In the genomic region with DNA sequence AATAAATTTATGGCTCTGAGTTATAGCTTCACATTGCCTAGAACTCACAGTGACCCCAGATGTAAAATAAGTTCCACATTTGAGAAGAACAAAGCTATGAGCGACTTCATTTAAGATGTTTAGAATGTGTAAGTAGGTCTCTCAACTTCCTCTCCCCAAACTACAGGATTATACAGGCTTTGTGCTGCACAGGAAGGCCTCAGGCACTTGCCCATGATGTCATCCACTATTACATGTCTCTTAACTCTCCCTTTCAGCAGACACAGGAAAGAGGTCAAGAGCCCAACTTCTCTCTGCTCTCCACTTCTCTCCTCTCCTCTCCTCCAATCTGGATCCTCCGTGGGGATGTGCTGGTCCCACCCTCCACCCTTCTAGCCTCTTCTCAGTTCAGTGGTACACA, we compare ENCODE assay signal across 14 cellular contexts.
DNase-seq lines count a peak whose midpoint lies in the region; ATAC-seq, FAIRE-seq and TF ChIP-seq lines count a peak whose summit lies in the region.
"Had no signal": no experiment of that assay in that cellular context is flagged by ENCODE, and none has a peak within 500 bp of the region (broad histone marks: within the 10 kb centered on the region; RNA-seq: fewer than 3 reads in every experiment).

No MANE protein-coding gene starts in this region.

- no peak overlapping the region for H2AFZ ChIP-seq in astrocyte (ENCODE audit: low read depth, low read length)

- no peaks in the 10 kb centered on the region for H4K20me1 ChIP-seq in astrocyte (ENCODE audit: insufficient read depth, low read length)

- H3K4me2 ChIP-seq in astrocyte (ENCODE audit: low read length), result no peak overlapping the region

- intact Hi-C loops in lower lobe of right lung (cut with DNase I), result no loop called here

- H3K36me3 ChIP-seq in astrocyte (ENCODE audit: insufficient read depth, low read length), result peaks cover 74% of the 10 kb centered on the region
- peaks cover 33% of the 10 kb centered on the region for H3K36me3 ChIP-seq in lower lobe of right lung
- H3K36me3 ChIP-seq: cardiac muscle cell had no signal

- no peak for ATAC-seq in lower lobe of right lung
- ATAC-seq: naive thymus-derived CD8-positive, alpha-beta T cell; Right ventricle myocardium inferior had no signal

- H3K27ac ChIP-seq in astrocyte (ENCODE audit: low read depth, low read length) (no peak overlapping the region), coronary artery (peak overlapping the region in 1 of 2 donors; percentile 24), lower lobe of right lung (no peak overlapping the region)
- H3K27ac ChIP-seq: cardiac muscle cell, stomach had no signal

- H3K9me3 ChIP-seq in astrocyte (ENCODE audit: insufficient read depth, low read depth, low read length) (no peaks in the 10 kb centered on the region), lower lobe of right lung (no peaks in the 10 kb centered on the region)
- H3K9me3 ChIP-seq: stomach had no signal

- H3K4me1 ChIP-seq in astrocyte (ENCODE audit: insufficient read depth, low read length) (peaks cover 30% of the 10 kb centered on the region), lower lobe of right lung (no peaks in the 10 kb centered on the region)
- H3K4me1 ChIP-seq: stomach had no signal

- peaks cover 47% of the 10 kb centered on the region for H3K36me3 Mint-ChIP-seq in astrocyte (ENCODE audit: low read depth, unreplicated experiment)
- H3K36me3 Mint-ChIP-seq in nephron (ENCODE audit: low read depth), result peaks cover 75% of the 10 kb centered on the region
- H3K36me3 Mint-ChIP-seq: naive thymus-derived CD8-positive, alpha-beta T cell had no signal

- H3K79me2 ChIP-seq in astrocyte (ENCODE audit: insufficient read depth, low read length), result no peaks in the 10 kb centered on the region

- peak; percentile 17 for DNase-seq in GM20000 (ENCODE audit: low spot score)
- peak; percentile 74 for DNase-seq in NCI-H226
- DNase-seq in astrocyte (ENCODE audit: low read depth), result no peak
- no peak for DNase-seq in frontal cortex (ENCODE audit: low spot score in 2 of 2)
- DNase-seq in coronary artery (ENCODE audit: low spot score), result no peak
- no peak for DNase-seq in lower lobe of right lung
- DNase-seq: activated naive CD4-positive, alpha-beta T cell treated with anti-CD3 and anti-CD28 coated beads, Interleukin-2, amount 50 U/mL, for 16 hours; naive thymus-derived CD8-positive, alpha-beta T cell; NCI-H1436 treated with DMSO at 0.1 percent for 48 hours; NCI-H524 treated with DMSO at 0.1 percent for 48 hours; stomach had no signal

- H3K27me3 ChIP-seq in astrocyte (ENCODE audit: insufficient read depth, low read length) (no peaks in the 10 kb centered on the region), lower lobe of right lung (ENCODE audit: low read depth) (no peaks in the 10 kb centered on the region)
- H3K27me3 ChIP-seq: cardiac muscle cell, stomach had no signal

- FAIRE-seq in astrocyte (lab: Jason Lieb, UNC), result no peak
- FAIRE-seq in frontal cortex (lab: Jason Lieb, UNC), result no peak

- TF ChIP-seq CTCF in GM20000 (IDR thresholded peaks at IDR 0.05; ENCODE audit: extremely low read depth, missing control alignments), result no peak
- no peak for TF ChIP-seq CTCF in astrocyte (IDR thresholded peaks at IDR 0.05; ENCODE audit: insufficient read depth, low read depth, low read length)
- no peak for TF ChIP-seq CTCF in nephron (IDR thresholded peaks at IDR 0.05; ENCODE audit: unreplicated experiment in 3 of 3)
- TF ChIP-seq CTCF in coronary artery (IDR thresholded peaks at IDR 0.05), result no peak
- TF ChIP-seq CTCF in lower lobe of right lung (IDR thresholded peaks at IDR 0.05), result no peak

- H3K9ac ChIP-seq in astrocyte (ENCODE audit: low read length), result no peak overlapping the region

- no peaks in the 10 kb centered on the region for H3K9me3 Mint-ChIP-seq in astrocyte (ENCODE audit: unreplicated experiment)
- no peaks in the 10 kb centered on the region for H3K9me3 Mint-ChIP-seq in nephron
- H3K9me3 Mint-ChIP-seq: naive thymus-derived CD8-positive, alpha-beta T cell had no signal

- H3K27ac Mint-ChIP-seq in astrocyte (ENCODE audit: unreplicated experiment) (peak overlapping the region; percentile 73), nephron (peak overlapping the region; percentile 93 to 97 (median 95))

- H3K4me1 Mint-ChIP-seq in astrocyte (ENCODE audit: low read depth, unreplicated experiment) (peaks cover 25% of the 10 kb centered on the region), nephron (peaks cover 37% of the 10 kb centered on the region)
- H3K4me1 Mint-ChIP-seq: naive thymus-derived CD8-positive, alpha-beta T cell had no signal

- H3K27me3 Mint-ChIP-seq in astrocyte (ENCODE audit: low read depth, unreplicated experiment) (no peaks in the 10 kb centered on the region), nephron (ENCODE audit: low read depth) (no peaks in the 10 kb centered on the region)

- no peak overlapping the region for H3K4me3 ChIP-seq in astrocyte (ENCODE audit: insufficient read depth, low read depth, low read length)
- no peak overlapping the region for H3K4me3 ChIP-seq in coronary artery
- no peak overlapping the region for H3K4me3 ChIP-seq in lower lobe of right lung
- H3K4me3 ChIP-seq: cardiac muscle cell, stomach had no signal

- H3K4me3 Mint-ChIP-seq in astrocyte (ENCODE audit: unreplicated experiment) (no peak overlapping the region), nephron (no peak overlapping the region)
- H3K4me3 Mint-ChIP-seq: naive thymus-derived CD8-positive, alpha-beta T cell had no signal

Comparison
In these comparisons a context has a peak if more than half of its experiments do, and no peak if none do; other contexts are left out.
1. DNase-seq: peak in GM20000 (single experiment) and NCI-H226 (single experiment); none in astrocyte (single experiment), frontal cortex (0 of 2), coronary artery (single experiment) and lower lobe of right lung (single experiment).